23 cellular contexts compared by ENCODE assay signal in the genomic region with DNA sequence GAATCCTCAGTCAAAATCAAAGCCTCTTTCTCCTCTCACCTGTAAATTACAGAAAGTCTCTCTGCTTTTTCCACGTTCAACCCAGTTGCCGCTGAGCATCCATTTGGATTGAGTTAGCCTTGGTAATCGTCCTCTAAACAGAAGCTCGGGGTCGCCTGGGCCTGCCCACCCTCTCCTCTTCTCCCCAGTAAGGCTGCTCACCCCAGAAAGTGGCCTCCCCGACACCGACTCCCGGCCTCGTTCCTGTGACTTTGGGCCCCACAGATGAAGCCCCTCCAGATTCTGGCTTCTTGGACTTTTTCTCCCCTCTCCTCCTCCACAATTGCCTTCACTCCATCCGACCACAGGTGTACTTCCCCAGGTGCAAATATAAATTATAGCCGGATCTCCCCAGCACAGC.
"Had no signal": no experiment of that assay in that cellular context is flagged by ENCODE, and none has a peak within 500 bp of the region (broad histone marks: within the 10 kb centered on the region; RNA-seq: fewer than 3 reads in every experiment).

No MANE protein-coding gene starts in this region.

- ATAC-seq: foreskin keratinocyte, gastroesophageal sphincter, heart left ventricle, left cardiac atrium, left lung, left ventricle myocardium superior had no signal

- FAIRE-seq: colon, endothelial cell of umbilical vein, frontal cortex had no signal

- H3K4me3 ChIP-seq: coronary artery, dorsolateral prefrontal cortex, esophagus muscularis mucosa, gastroesophageal sphincter, heart left ventricle, hepatocyte, left lung, lung had no signal

- DNase-seq: dermis blood vessel endothelial cell; effector CD4-positive, alpha-beta T cell; effector memory CD4-positive, alpha-beta T cell; foreskin keratinocyte; hypothalamus; immature natural killer cell; islet precursor cell; left cardiac atrium; left ventricle myocardium superior; mammary epithelial cell; mesendoderm; midbrain had no signal

- H3K27me3 ChIP-seq: dorsolateral prefrontal cortex, foreskin keratinocyte, hepatocyte had no signal

- H3K27ac ChIP-seq: coronary artery, dorsolateral prefrontal cortex, esophagus muscularis mucosa, foreskin keratinocyte, gastroesophageal sphincter, heart left ventricle, hepatocyte, left lung had no signal

- H3K36me3 ChIP-seq: esophagus muscularis mucosa, gastroesophageal sphincter, heart left ventricle, left lung had no signal

- H3K4me1 ChIP-seq: esophagus muscularis mucosa, foreskin keratinocyte, gastroesophageal sphincter, heart left ventricle, left lung had no signal
